Comparison of ENCODE assay signal across 10 cellular contexts in the genomic region with DNA sequence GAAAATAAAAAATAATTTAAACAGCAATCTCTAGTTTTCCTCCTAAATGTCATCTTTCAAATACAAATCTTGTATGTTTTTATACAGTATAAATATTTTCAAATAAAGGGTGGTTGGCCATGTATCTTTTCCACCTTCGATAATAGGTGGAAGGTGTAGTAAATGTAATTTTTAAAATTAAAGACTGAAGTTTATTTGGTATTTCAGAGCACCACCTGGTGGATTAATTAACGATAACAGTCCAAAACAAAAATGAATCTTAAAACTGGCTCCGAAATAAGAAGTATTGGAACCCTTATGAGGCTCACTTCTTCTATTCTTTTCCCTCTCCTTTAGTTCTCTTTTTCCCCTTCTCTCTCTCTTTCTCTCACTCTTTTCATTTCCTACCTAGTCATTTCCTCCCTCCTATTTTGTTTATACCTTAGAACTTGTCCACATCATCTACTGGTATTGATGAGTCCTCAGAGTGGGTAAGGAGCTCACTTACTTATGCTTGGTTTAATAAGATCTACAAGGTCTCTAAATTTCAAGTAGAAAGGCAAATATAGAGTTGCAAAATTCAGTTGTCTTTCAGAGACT.
A peak's percentile ranks its signal among the peaks of the same experiment; 100 is the strongest.
DNase-seq lines count a peak whose midpoint lies in the region; ATAC-seq and TF ChIP-seq lines count a peak whose summit lies in the region.
"Had no signal": no experiment of that assay in that cellular context is flagged by ENCODE, and none has a peak within 500 bp of the region (broad histone marks: within the 10 kb centered on the region; RNA-seq: fewer than 3 reads in every experiment).

No MANE protein-coding gene starts in this region.

- no peak overlapping the region for H3K4me3 ChIP-seq in parathyroid adenoma (ENCODE audit: low read depth, low read length)

- H3K27me3 ChIP-seq in parathyroid adenoma (ENCODE audit: control insufficient read depth, insufficient read depth, low read length) = no peaks in the 10 kb centered on the region

- no peaks in the 10 kb centered on the region for H3K9me3 ChIP-seq in parathyroid adenoma (ENCODE audit: control insufficient read depth, low read length)

- DNase-seq in NCI-H1417 (lab: John Stamatoyannopoulos, UW) (peak in 2 of 3 experiments; percentile 34 to 52), NCI-H1417 treated with DMSO at 0.1 percent for 48 hours (lab: John Stamatoyannopoulos, UW) (no peak), NAMALWA (ENCODE audit: low spot score) (peak; percentile 51), cerebellar cortex (ENCODE audit: low spot score) (peak; percentile 4), HPDE6-E6E7 (ENCODE audit: extremely low spot score) (no peak), NCI-H128 (lab: John Stamatoyannopoulos, UW; ENCODE audit: unreplicated experiment) (no peak)
- no peak for DNase-seq in stimulated activated naive CD8-positive, alpha-beta T cell treated with anti-CD3 and anti-CD28 coated beads, Interleukin-15, Interleukin-2, amounts not matched to agents 100 U/mL and 50 U/mL, for 24 hours
- DNase-seq: NCI-H446 treated with DMSO at 0.1 percent for 48 hours had no signal

- H3K4me2 ChIP-seq in parathyroid adenoma (ENCODE audit: low read length) = no peak overlapping the region

- H2AFZ ChIP-seq in parathyroid adenoma = no peak overlapping the region

- no peak overlapping the region for H3K9ac ChIP-seq in parathyroid adenoma

- H3K36me3 ChIP-seq in parathyroid adenoma (ENCODE audit: control insufficient read depth, insufficient read depth, low read length) = no peaks in the 10 kb centered on the region

- H3K27ac ChIP-seq in parathyroid adenoma = no peak overlapping the region

- no peaks in the 10 kb centered on the region for H3K79me2 ChIP-seq in parathyroid adenoma

- H3K4me1 ChIP-seq in parathyroid adenoma = no peaks in the 10 kb centered on the region

- TF ChIP-seq CTCF in parathyroid adenoma (IDR thresholded peaks at IDR 0.05) = peak; percentile 9

- ATAC-seq in stimulated activated naive CD8-positive, alpha-beta T cell treated with anti-CD3 and anti-CD28 coated beads, Interleukin-15, Interleukin-2, amounts not matched to agents 100 U/mL and 50 U/mL, for 24 hours = no peak
- ATAC-seq: activated naive CD4-positive, alpha-beta T cell treated with anti-CD3 and anti-CD28 coated beads, Interleukin-2, amount 50 U/mL, for 72 hours had no signal

Comparison
In these comparisons a context has a peak if more than half of its experiments do, and no peak if none do; other contexts are left out.
1. DNase-seq: peak in NCI-H1417 (2 of 3), NAMALWA (single experiment) and cerebellar cortex (single experiment); none in NCI-H1417 treated with DMSO at 0.1 percent for 48 hours (single experiment), HPDE6-E6E7 (single experiment), stimulated activated naive CD8-positive, alpha-beta T cell treated with anti-CD3 and anti-CD28 coated beads, Interleukin-15, Interleukin-2, amounts not matched to agents 100 U/mL and 50 U/mL, for 24 hours (single experiment) and NCI-H128 (single experiment).